Comparison of ENCODE assay signal across 2 cellular contexts in genomic region chr11:104992781-104993180, GRCh38.
A peak's percentile ranks its signal among the peaks of the same experiment; 100 is the strongest.
TF ChIP-seq lines count a peak whose summit lies in the region.

No MANE protein-coding gene starts in this region.

TF ChIP-seq in HepG2, 621 proteins besides CTCF, POLR2A, EP300 and RAD21:
- TF ChIP-seq ZNF597 (CRISPR knock-in tag; IDR thresholded peaks at IDR 0.05), result no peak
- no peak for TF ChIP-seq ZNF543 (CRISPR knock-in tag; IDR thresholded peaks at IDR 0.05)
- peak; percentile 78 for TF ChIP-seq ATF7 (IDR thresholded peaks at IDR 0.05)
- no peak for TF ChIP-seq ATF7 (CRISPR knock-in tag; IDR thresholded peaks at IDR 0.05)
- TF ChIP-seq ZNF331 (CRISPR knock-in tag; IDR thresholded peaks at IDR 0.05), result no peak
- TF ChIP-seq MLXIP (CRISPR knock-in tag; IDR thresholded peaks at IDR 0.05; ENCODE audit: borderline replicate concordance), result no peak

TF ChIP-seq in endothelial cell of umbilical vein, 7 proteins besides CTCF, POLR2A, EP300 and RAD21:
- TF ChIP-seq GATA2 (IDR thresholded peaks at IDR 0.05; ENCODE audit: insufficient read depth, insufficient read length, low read depth, low read length) (no peak), EZH2 (IDR thresholded peaks at IDR 0.05; ENCODE audit: borderline replicate concordance, low read depth, low read length, severe bottlenecking) (no peak), FOS (IDR thresholded peaks at IDR 0.05; ENCODE audit: borderline replicate concordance, insufficient read depth, low read length) (no peak), MAX (IDR thresholded peaks at IDR 0.05; ENCODE audit: insufficient read depth, insufficient read length) (no peak), POLR2AphosphoS5 (IDR thresholded peaks at IDR 0.05; ENCODE audit: insufficient read depth, low read depth, low read length) (no peak), JUN (IDR thresholded peaks at IDR 0.05; ENCODE audit: borderline replicate concordance, insufficient read depth, insufficient read length, low read depth) (no peak), MYC (IDR thresholded peaks at IDR 0.05; ENCODE audit: low read depth, low read length) (no peak)
